8 cellular contexts compared by ENCODE assay signal in the genomic region with DNA sequence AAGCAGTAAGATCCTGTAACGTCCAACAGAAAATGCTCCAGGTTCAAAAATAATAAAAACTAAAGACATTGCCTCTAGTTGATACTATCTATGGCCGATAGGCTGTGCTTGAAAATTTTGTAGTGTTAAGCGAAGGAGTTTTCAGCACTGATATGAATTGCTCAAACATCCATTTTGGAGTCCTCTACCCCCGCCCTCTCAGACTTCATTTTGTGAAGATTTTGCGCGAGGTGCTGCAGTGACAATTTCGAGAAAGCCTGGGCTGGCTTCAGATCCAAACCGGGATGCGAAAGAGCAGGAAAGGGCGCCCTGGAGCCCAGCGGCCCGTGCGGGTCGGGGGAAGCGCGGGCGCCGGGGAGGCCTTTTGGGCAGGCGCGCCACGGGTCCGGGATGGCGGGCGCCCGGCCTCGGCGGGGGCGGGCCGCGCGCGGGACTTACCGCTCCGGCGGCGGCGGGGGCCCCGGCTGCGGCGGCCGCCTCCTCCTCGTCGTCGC.
A peak's percentile ranks its signal among the peaks of the same experiment; 100 is the strongest.
DNase-seq lines count a peak whose midpoint lies in the region; ATAC-seq lines count a peak whose summit lies in the region.

No MANE protein-coding gene starts in this region.

- ATAC-seq in GM19043 (IDR thresholded peaks at IDR 0.05; ENCODE audit: low read depth, unreplicated experiment) (peak; percentile 15), HG03196 (IDR thresholded peaks at IDR 0.05; ENCODE audit: unreplicated experiment) (peak; percentile 24)

- CTCF ChIA-PET in activated naive CD4-positive, alpha-beta T cell treated with anti-CD3 and anti-CD28 coated beads, Interleukin-2, amount 10 ng/mL, durations not matched to agents 7 days and 5 days (lab: Charles Lee), result no interaction called here

- peak overlapping the region; percentile 100 for H3K27ac Mint-ChIP-seq in activated naive CD4-positive, alpha-beta T cell treated with anti-CD3 and anti-CD28 coated beads, Interleukin-2, amount 10 ng/mL, durations not matched to agents 7 days and 5 days

- peaks cover 40% of the 10 kb centered on the region for H3K36me3 Mint-ChIP-seq in activated naive CD4-positive, alpha-beta T cell treated with anti-CD3 and anti-CD28 coated beads, Interleukin-2, amount 10 ng/mL, durations not matched to agents 7 days and 5 days

- H3K4me1 Mint-ChIP-seq in activated naive CD4-positive, alpha-beta T cell treated with anti-CD3 and anti-CD28 coated beads, Interleukin-2, amount 10 ng/mL, durations not matched to agents 7 days and 5 days, result peaks cover 49% of the 10 kb centered on the region

- peak overlapping the region; percentile 96 for H3K4me3 Mint-ChIP-seq in activated naive CD4-positive, alpha-beta T cell treated with anti-CD3 and anti-CD28 coated beads, Interleukin-2, amount 10 ng/mL, durations not matched to agents 7 days and 5 days

- H3K27me3 Mint-ChIP-seq in activated naive CD4-positive, alpha-beta T cell treated with anti-CD3 and anti-CD28 coated beads, Interleukin-2, amount 10 ng/mL, durations not matched to agents 7 days and 5 days, result no peaks in the 10 kb centered on the region

- H3K9me3 Mint-ChIP-seq in activated naive CD4-positive, alpha-beta T cell treated with anti-CD3 and anti-CD28 coated beads, Interleukin-2, amount 10 ng/mL, durations not matched to agents 7 days and 5 days, result no peaks in the 10 kb centered on the region

- DNase-seq in DMS 273 treated with DMSO at 0.1 percent for 48 hours (lab: John Stamatoyannopoulos, UW), result peak; percentile 19
- peak; percentile 79 for DNase-seq in NCI-H748 (lab: John Stamatoyannopoulos, UW; ENCODE audit: unreplicated experiment)
- peak; percentile 75 for DNase-seq in activated naive CD4-positive, alpha-beta T cell treated with anti-CD3 and anti-CD28 coated beads, Interleukin-2, amount 10 ng/mL, durations not matched to agents 7 days and 5 days
- peak; percentile 53 for DNase-seq in globus pallidus (ENCODE audit: low spot score)
- DNase-seq in putamen (ENCODE audit: low spot score), result peak; percentile 74
- DNase-seq in GM19240 (ENCODE audit: insufficient read length, low spot score), result no peak
